8 cellular contexts compared by ENCODE assay signal in the genomic region with DNA sequence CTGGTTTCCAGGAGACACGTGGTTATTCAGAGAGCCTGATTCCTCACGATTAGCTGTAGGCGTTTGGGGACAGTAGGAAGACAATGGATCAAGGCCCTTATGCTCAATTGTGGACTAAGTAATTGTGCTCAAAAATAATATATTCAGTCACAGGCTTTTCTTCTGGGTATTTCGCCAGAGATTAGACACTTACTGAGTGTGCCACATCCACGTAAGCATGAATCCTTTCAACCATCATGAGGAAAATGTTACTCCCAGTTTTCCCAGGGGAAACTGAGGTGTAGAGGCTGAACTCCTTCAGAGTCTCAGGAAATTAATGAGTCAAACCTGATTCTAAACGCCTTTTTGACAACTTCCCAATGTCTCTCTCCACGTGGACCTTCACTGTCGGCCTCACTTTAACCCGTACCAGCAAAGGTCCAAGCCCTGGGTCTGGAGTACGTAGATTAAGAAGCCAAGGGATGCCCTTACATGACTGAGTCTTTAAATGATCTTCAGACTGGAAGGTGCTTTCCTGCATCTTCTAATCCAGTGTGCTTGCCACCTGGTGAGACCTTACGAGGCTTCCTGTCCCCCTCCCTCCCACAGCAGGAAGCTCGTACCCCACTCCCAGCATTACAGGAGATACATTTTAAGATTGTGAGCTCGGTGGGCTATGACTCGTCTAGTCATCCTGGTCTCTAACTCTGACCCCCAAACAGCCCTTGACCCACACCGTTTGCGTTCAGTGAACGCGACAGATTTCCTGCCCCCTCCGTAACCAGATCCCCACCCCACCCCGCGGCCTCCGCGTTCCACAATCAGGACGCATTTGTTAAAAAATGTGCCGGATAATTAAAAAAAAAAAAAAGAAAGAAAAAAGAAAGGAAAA. TPM values are rescaled to one million over a fixed set of nuclear protein-coding genes. Genes with fewer than 3 reads are reported as not detected.
A peak's percentile ranks its signal among the peaks of the same experiment; 100 is the strongest.
DNase-seq lines count a peak whose midpoint lies in the region; ATAC-seq and TF ChIP-seq lines count a peak whose summit lies in the region.

No MANE protein-coding gene starts in this region.

- H3K27me3 ChIP-seq in adipocyte (replicated peaks; ENCODE audit: control insufficient read depth, insufficient read depth, low read length): no peaks in the 10 kb centered on the region
- H3K27me3 ChIP-seq in iPS-20b (ENCODE audit: insufficient read depth, low read length): peaks cover 39% of the 10 kb centered on the region

- no peak for ATAC-seq in HG03354 (IDR thresholded peaks at IDR 0.05; ENCODE audit: poor library complexity, severe bottlenecking, unreplicated experiment)

- peak overlapping the region; percentile 86 for H3K27ac ChIP-seq in OCI-LY7 (ENCODE audit: low read depth, low read length, poor library complexity, severe bottlenecking)
- no peak overlapping the region for H3K27ac ChIP-seq in iPS-20b (ENCODE audit: low read length)

- peak; percentile 76 for DNase-seq in OCI-LY7 (ENCODE audit: low spot score)
- DNase-seq in adipocyte (ENCODE audit: low read depth): peak; percentile 69
- peak; percentile 41 for DNase-seq in stimulated activated CD4-positive, alpha-beta T cell treated with anti-CD3 and anti-CD28 coated beads, Interleukin-2, amount 100 ng/mL, for 4 hours (ENCODE audit: low read depth)
- no peak for DNase-seq in AG20443 (ENCODE audit: low spot score)
- DNase-seq in NCI-H748 (lab: John Stamatoyannopoulos, UW; ENCODE audit: unreplicated experiment): no peak

- TF ChIP-seq CTCF in GM12875 (IDR thresholded peaks at IDR 0.05; ENCODE audit: borderline replicate concordance, insufficient read depth, low read depth, low read length) (no peak), OCI-LY7 (conservative IDR thresholded peaks at IDR 0.05; ENCODE audit: low read length) (0 out of 2 replicates have a peak, but pooled peaks have one; percentile 0)

- POLR2A ChIA-PET in OCI-LY7 (lab: Charles Lee): no interaction called here

- H3K9ac ChIP-seq in adipocyte (ENCODE audit: low read length) (peak overlapping the region; percentile 97), iPS-20b (ENCODE audit: low read depth, low read length) (peak overlapping the region; percentile 95)

- H3K9me2 ChIP-seq in OCI-LY7 (ENCODE audit: insufficient read depth, low read length): no peaks in the 10 kb centered on the region

- intact Hi-C loops in OCI-LY7 (cut with micrococcal nuclease; ENCODE audit: unreplicated experiment): loop anchor here (5.0 kb wide), 1 partner anchor 112 kb away; a partner anchor contains a TSS

- BruUV-seq in OCI-LY7 (replicated peaks; lab: Mats Ljungman, UMichigan): no TSS peak

- CTCF ChIA-PET in OCI-LY7 (lab: Charles Lee; ENCODE audit: unreplicated experiment): no interaction called here

- H3K4me1 ChIP-seq in OCI-LY7 (ENCODE audit: insufficient read depth, low read length, poor library complexity, severe bottlenecking): peaks cover 45% of the 10 kb centered on the region
- peaks cover 46% of the 10 kb centered on the region for H3K4me1 ChIP-seq in adipocyte (ENCODE audit: control insufficient read depth, insufficient read depth, low read length)
- H3K4me1 ChIP-seq in iPS-20b (ENCODE audit: insufficient read depth, low read length): peaks cover 30% of the 10 kb centered on the region

- peaks cover 73% of the 10 kb centered on the region for H3K79me2 ChIP-seq in OCI-LY7 (ENCODE audit: insufficient read depth, low read depth, low read length)

- peak overlapping the region; percentile 99 for H3K4me3 ChIP-seq in GM12875 (ENCODE audit: low read depth, low read length)
- H3K4me3 ChIP-seq in OCI-LY7 (ENCODE audit: low read depth, low read length, poor library complexity, severe bottlenecking): peak overlapping the region; percentile 89
- H3K4me3 ChIP-seq in adipocyte (ENCODE audit: low read length): peak overlapping the region; percentile 97
- H3K4me3 ChIP-seq in iPS-20b (ENCODE audit: low read length): peak overlapping the region; percentile 98

- H3K36me3 ChIP-seq in OCI-LY7 (ENCODE audit: insufficient read depth, low read length) (peaks cover 56% of the 10 kb centered on the region), adipocyte (ENCODE audit: control insufficient read depth, insufficient read depth, low read length, severe bottlenecking) (peaks cover 3% of the 10 kb centered on the region), iPS-20b (ENCODE audit: insufficient read depth, low read depth, low read length) (peaks cover 12% of the 10 kb centered on the region; the same call in 1 of the 2 replicates)

- H3K9me3 ChIP-seq in OCI-LY7 (ENCODE audit: low read length) (no peaks in the 10 kb centered on the region), adipocyte (ENCODE audit: control insufficient read depth, low read length) (no peaks in the 10 kb centered on the region), iPS-20b (ENCODE audit: insufficient read depth, low read depth, low read length) (no peaks in the 10 kb centered on the region)

- H2AFZ ChIP-seq in OCI-LY7 (ENCODE audit: low read length): no peak overlapping the region

- H3K4me2 ChIP-seq in OCI-LY7 (ENCODE audit: low read length): peak overlapping the region; percentile 82

- H4K20me1 ChIP-seq in OCI-LY7 (ENCODE audit: insufficient read depth, low read length): peaks cover 27% of the 10 kb centered on the region

RNA-seq across cellular contexts. Expression of a gene that starts 1.7 kb away (rescaled TPM):
- 861 and 917 TPM in 2 replicates for total RNA-seq in OCI-LY7 (2014; rRNA removed; shearing (Covaris generic))
- 791 and 1,131 TPM in 2 replicates for total RNA-seq in OCI-LY7 (2022)

RNA-seq across cellular contexts. Expression of a gene that starts 31.7 kb away (rescaled TPM):
- total RNA-seq in OCI-LY7 (2014; rRNA removed; shearing (Covaris generic)): not detected in 2 replicates
- not detected in 2 replicates for total RNA-seq in OCI-LY7 (2022)

RNA-seq across cellular contexts. Expression of a gene that starts 43.0 kb away (rescaled TPM):
- total RNA-seq in OCI-LY7 (2014; rRNA removed; shearing (Covaris generic)): 53.6 and 58.3 TPM in 2 replicates
- 73.3 and 85.4 TPM in 2 replicates for total RNA-seq in OCI-LY7 (2022)

Comparison
In these comparisons a context has a peak if more than half of its experiments do, and no peak if none do; other contexts are left out.
1. DNase-seq: peak in OCI-LY7 (single experiment), adipocyte (single experiment) and stimulated activated CD4-positive, alpha-beta T cell treated with anti-CD3 and anti-CD28 coated beads, Interleukin-2, amount 100 ng/mL, for 4 hours (single experiment); none in AG20443 (single experiment) and NCI-H748 (single experiment).
2. Peak in every context shown above with its lines, with median percentiles within 50 percentile points of each other: H3K4me3 ChIP-seq.